In the genomic region with DNA sequence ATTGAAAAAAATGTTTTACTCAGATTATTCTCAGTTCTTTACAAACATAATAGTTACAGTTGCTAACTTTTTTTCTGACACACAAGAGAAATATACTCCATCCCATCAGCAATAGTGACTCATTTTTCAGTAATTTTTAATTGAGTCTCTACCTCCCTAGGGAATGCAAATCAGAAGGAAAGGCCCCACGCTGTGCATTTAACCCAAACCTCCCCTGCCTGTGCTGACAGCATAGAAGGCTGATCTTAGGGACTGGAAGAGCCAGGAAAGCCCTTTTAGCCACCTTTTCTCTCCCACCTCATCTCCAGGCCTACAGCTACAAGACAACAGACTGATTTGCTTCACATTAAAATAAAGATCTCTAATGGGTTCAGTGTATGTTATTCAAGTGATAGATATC, we compare ENCODE assay signal across 15 cellular contexts. TPM values are rescaled to one million over a fixed set of nuclear protein-coding genes. Genes with fewer than 3 reads are reported as not detected.
DNase-seq lines count a peak whose midpoint lies in the region; ATAC-seq and TF ChIP-seq lines count a peak whose summit lies in the region.
"Had no signal": no experiment of that assay in that cellular context is flagged by ENCODE, and none has a peak within 500 bp of the region (broad histone marks: within the 10 kb centered on the region; RNA-seq: fewer than 3 reads in every experiment).

No MANE protein-coding gene starts in this region.

- H3K4ac ChIP-seq in H9 (ENCODE audit: low read depth, low read length): no peak overlapping the region

- H3K18ac ChIP-seq in H9 (ENCODE audit: insufficient read length, low read depth, low read length): no peak overlapping the region

- no peaks in the 10 kb centered on the region; the same call in 1 of the 2 replicates for H3K4me1 ChIP-seq in H9 (ENCODE audit: insufficient read depth, low read length)
- no peaks in the 10 kb centered on the region for H3K4me1 ChIP-seq in foreskin keratinocyte
- H3K4me1 ChIP-seq in adrenal gland (replicated peaks in 1 of 2): no peaks in the 10 kb centered on the region
- no peaks in the 10 kb centered on the region for H3K4me1 ChIP-seq in right cardiac atrium (ENCODE audit: control insufficient read depth, insufficient read depth, low read length)
- H3K4me1 ChIP-seq: HAP-1 had no signal

- ATAC-seq in WTC11: peak; percentile 72
- no peak for ATAC-seq in foreskin keratinocyte
- no peak for ATAC-seq in HG03354 (IDR thresholded peaks at IDR 0.05; ENCODE audit: poor library complexity, severe bottlenecking, unreplicated experiment)
- ATAC-seq in right cardiac atrium: no peak

- POLR2A ChIA-PET in WTC11 (lab: Charles Lee): no interaction called here

- no peak overlapping the region for H2BK15ac ChIP-seq in H9 (ENCODE audit: low read depth, low read length)

- H4K8ac ChIP-seq in H9 (replicated peaks; ENCODE audit: insufficient read length, low read depth, low read length): no peak overlapping the region

- no peak overlapping the region for H4K91ac ChIP-seq in H9 (ENCODE audit: insufficient read length, low read depth, low read length)

- no peak overlapping the region for H2BK120ac ChIP-seq in H9 (ENCODE audit: low read depth, low read length, poor library complexity, severe bottlenecking)

- H3K9ac ChIP-seq in H9 (ENCODE audit: extremely low read depth, insufficient read length, low read length): no peak overlapping the region

- H2AK5ac ChIP-seq in H9 (ENCODE audit: insufficient read length, low read length): no peak overlapping the region

- H2BK5ac ChIP-seq in H9 (ENCODE audit: insufficient read length, low read length): no peak overlapping the region

- no peak overlapping the region for H3K4me2 ChIP-seq in H9 (ENCODE audit: insufficient read depth, insufficient read length, low read length)

- no peak overlapping the region for H2BK12ac ChIP-seq in H9 (ENCODE audit: insufficient read length, low read depth, low read length)

- no peak overlapping the region for H4K5ac ChIP-seq in H9 (ENCODE audit: insufficient read length, low read depth, low read length)

- H3K27ac Mint-ChIP-seq in H9 (no peak overlapping the region), WTC11 (no peak overlapping the region)
- H3K27ac Mint-ChIP-seq: activated naive CD4-positive, alpha-beta T cell treated with anti-CD3 and anti-CD28 coated beads for 36 hours had no signal

- H3K9me3 ChIP-seq in H9 (ENCODE audit: control insufficient read depth, low read depth, low read length): no peaks in the 10 kb centered on the region
- H3K9me3 ChIP-seq in adrenal gland (replicated peaks in 1 of 3): no peaks in the 10 kb centered on the region
- no peaks in the 10 kb centered on the region for H3K9me3 ChIP-seq in right cardiac atrium (ENCODE audit: control insufficient read depth, low read length)
- H3K9me3 ChIP-seq: HAP-1 had no signal

- H3K4me3 ChIP-seq in adrenal gland (no peak overlapping the region), right cardiac atrium (ENCODE audit: low read length) (no peak overlapping the region)
- H3K4me3 ChIP-seq: HAP-1 had no signal

- H3K4me1 Mint-ChIP-seq in H9 (peaks cover 25 to 31% of the 10 kb centered on the region in 2 experiments), WTC11 (peaks cover 48% of the 10 kb centered on the region)

- H3K36me3 ChIP-seq in adrenal gland (replicated peaks in 1 of 2): no peaks in the 10 kb centered on the region
- H3K36me3 ChIP-seq: HAP-1 had no signal

- no peak overlapping the region for H2AFZ ChIP-seq in H9 (ENCODE audit: low read length)

- no peak overlapping the region for H2BK20ac ChIP-seq in H9 (ENCODE audit: low read depth, low read length, poor library complexity, severe bottlenecking)

- H3K23ac ChIP-seq in H9 (ENCODE audit: insufficient read length, low read depth, low read length): no peak overlapping the region

- no peak for TF ChIP-seq CTCF in H9 (conservative IDR thresholded peaks at IDR 0.05)
- no peak for TF ChIP-seq CTCF in WTC11 (IDR thresholded peaks at IDR 0.05)
- no peak for TF ChIP-seq CTCF in foreskin keratinocyte (conservative IDR thresholded peaks at IDR 0.05)
- no peak for TF ChIP-seq CTCF in adrenal gland (IDR thresholded peaks at IDR 0.05)

- intact Hi-C loops in adrenal gland (cut with DNase I) (no loop called here), right cardiac atrium (cut with DNase I) (no loop called here)

- no peak overlapping the region for H3K56ac ChIP-seq in H9 (ENCODE audit: insufficient read length, low read depth, low read length)

- DNase-seq in A172 (ENCODE audit: low spot score) (peak; percentile 76), H9 (peak; percentile 41), WTC11 (ENCODE audit: low spot score) (peak; percentile 29), foreskin keratinocyte (peak; percentile 11 to 24), adrenal gland (no peak), right cardiac atrium (no peak)
- no peak for DNase-seq in activated effector memory CD4-positive, alpha-beta T cell treated with anti-CD3 and anti-CD28 coated beads, Interleukin-2, amount 50 U/mL, for 16 hours
- DNase-seq: 8988T; activated CD4-positive, alpha-beta T cell treated with anti-CD3 and anti-CD28 coated beads, Interleukin-2, amount 50 U/mL, for 48 hours; activated naive CD4-positive, alpha-beta T cell treated with anti-CD3 and anti-CD28 coated beads for 36 hours; effector CD8-positive, alpha-beta T cell; MV-4-11; NCI-H82 had no signal

- no peak overlapping the region for H3K27ac ChIP-seq in H9 (ENCODE audit: insufficient read length, low read depth, low read length)
- H3K27ac ChIP-seq in foreskin keratinocyte: no peak overlapping the region
- no peak overlapping the region for H3K27ac ChIP-seq in adrenal gland
- no peak overlapping the region for H3K27ac ChIP-seq in right cardiac atrium (ENCODE audit: low read length)

- no peaks in the 10 kb centered on the region for H3K23me2 ChIP-seq in H9 (ENCODE audit: insufficient read length, low read depth, low read length, poor library complexity, severe bottlenecking)

- H3K9me3 Mint-ChIP-seq in H9: no peaks in the 10 kb centered on the region; a peak in 1 of 5 replicates
- no peaks in the 10 kb centered on the region for H3K9me3 Mint-ChIP-seq in WTC11
- H3K9me3 Mint-ChIP-seq: activated naive CD4-positive, alpha-beta T cell treated with anti-CD3 and anti-CD28 coated beads for 36 hours had no signal

- H4K20me1 ChIP-seq in H9 (ENCODE audit: control insufficient read depth, insufficient read depth, insufficient read length): no peaks in the 10 kb centered on the region

- no peak overlapping the region for H3T11ph ChIP-seq in H9 (ENCODE audit: low read length)

- H3K27me3 ChIP-seq in H9 (ENCODE audit: insufficient read depth, low read length) (no peaks in the 10 kb centered on the region), foreskin keratinocyte (peaks cover 33% of the 10 kb centered on the region), adrenal gland (no peaks in the 10 kb centered on the region), right cardiac atrium (ENCODE audit: control insufficient read depth, insufficient read depth) (no peaks in the 10 kb centered on the region)

- H3K4me3 Mint-ChIP-seq in H9: no peak overlapping the region; a peak in 1 of 5 replicates
- no peak overlapping the region for H3K4me3 Mint-ChIP-seq in WTC11
- H3K4me3 Mint-ChIP-seq: activated naive CD4-positive, alpha-beta T cell treated with anti-CD3 and anti-CD28 coated beads for 36 hours had no signal

- no peaks in the 10 kb centered on the region for H3K79me1 ChIP-seq in H9 (ENCODE audit: insufficient read depth, low read depth, low read length, poor library complexity, severe bottlenecking)

- no CpG with 5 or more reads among the region's 1 CpG for WGBS in H9 (ENCODE audit: extremely low coverage, insufficient read length, low lambda C conversion rate)
- 45 to 76% (median 52%) methylated on average over 1 of the region's 1 CpG for WGBS in adrenal gland, 4 donors
- 27% methylated on average over 1 of the region's 1 CpG for WGBS in right cardiac atrium

- no peak for TF ChIP-seq POLR2A in adrenal gland (IDR thresholded peaks at IDR 0.05)

- no peaks in the 10 kb centered on the region for H3K79me2 ChIP-seq in H9 (ENCODE audit: insufficient read depth, low read length)

- H3K27me3 Mint-ChIP-seq in H9 (ENCODE audit: low read depth) (peaks cover 5% of the 10 kb centered on the region; the same call in 1 of the 2 replicates), WTC11 (ENCODE audit: low read depth) (no peaks in the 10 kb centered on the region; the same call in none of the 2 replicates)

- H3K36me3 Mint-ChIP-seq in H9 (ENCODE audit: insufficient read depth in 1 of 3, low read depth in 3 of 3) (no peaks in the 10 kb centered on the region; a peak in 2 of 7 replicates), WTC11 (no peaks in the 10 kb centered on the region)

- CTCF ChIA-PET in WTC11 (lab: Charles Lee): no interaction called here

- H3K14ac ChIP-seq in H9 (ENCODE audit: insufficient read depth, low read length): no peak overlapping the region

RNA-seq across cellular contexts. Expression of gene PIK3CG, which starts 24.7 kb away (rescaled TPM):
- 4.7 and 5.4 TPM in 2 replicates for total RNA-seq in A172 (2014; rRNA removed; shearing (Covaris generic))
- total RNA-seq in H9 (2021) (not detected in 2 replicates), WTC11 (2021) (0.07 to 0.11 TPM (median 0.07 TPM) in 3 replicates), foreskin keratinocyte (not detected in 2 replicates), adrenal gland (10 to 100 TPM in 1 of 8 donors, 1 to 10 TPM in 7; 3.5 to 11.9 (median 5.2) TPM), right cardiac atrium (1 to 10 TPM; 1.8 to 3.3 (median 2.4) TPM)
- polyA plus RNA-seq in foreskin keratinocyte (not detected in 2 replicates), adrenal gland (under 1 TPM; 0.13 to 0.99 (median 0.97) TPM), right cardiac atrium (0.14 TPM)

Comparison
In these comparisons a context has a peak if more than half of its experiments do, and no peak if none do; other contexts are left out.
1. DNase-seq: peak in A172 (single experiment), H9 (single experiment), WTC11 (single experiment) and foreskin keratinocyte (2 of 2); none in activated effector memory CD4-positive, alpha-beta T cell treated with anti-CD3 and anti-CD28 coated beads, Interleukin-2, amount 50 U/mL, for 16 hours (single experiment), adrenal gland (0 of 7) and right cardiac atrium (0 of 3).